ENCODE assay signal across 8 cellular contexts in genomic region chr1:240092301-240093119, GRCh38. TPM values are rescaled to one million over a fixed set of nuclear protein-coding genes. Genes with fewer than 3 reads are reported as not detected.
A peak's percentile ranks its signal among the peaks of the same experiment; 100 is the strongest.
DNase-seq lines count a peak whose midpoint lies in the region; ATAC-seq, FAIRE-seq and TF ChIP-seq lines count a peak whose summit lies in the region.

No MANE protein-coding gene starts in this region.

- ATAC-seq in activated naive CD8-positive, alpha-beta T cell treated with anti-CD3 and anti-CD28 coated beads, Interleukin-2, amount 10 ng/mL, durations not matched to agents 7 days and 5 days (ENCODE audit: low read depth), result no peak
- ATAC-seq in HG03457 (IDR thresholded peaks at IDR 0.05; ENCODE audit: unreplicated experiment) (no peak), HG03469 (IDR thresholded peaks at IDR 0.05; ENCODE audit: unreplicated experiment) (no peak)

- peaks cover 30% of the 10 kb centered on the region for H3K79me2 ChIP-seq in astrocyte (ENCODE audit: insufficient read depth, low read length)

- peak; percentile 31 for DNase-seq in activated naive CD8-positive, alpha-beta T cell treated with anti-CD3 and anti-CD28 coated beads, Interleukin-2, amount 10 ng/mL, durations not matched to agents 7 days and 5 days
- DNase-seq in activated naive CD8-positive, alpha-beta T cell treated with anti-CD3 and anti-CD28 coated beads for 36 hours, result no peak
- DNase-seq in astrocyte (ENCODE audit: low read depth) (peak; percentile 76), stomach (no peak), T-helper 9 cell (no peak)

- peaks cover 1% of the 10 kb centered on the region for H3K4me1 Mint-ChIP-seq in activated naive CD8-positive, alpha-beta T cell treated with anti-CD3 and anti-CD28 coated beads, Interleukin-2, amount 10 ng/mL, durations not matched to agents 7 days and 5 days
- peaks cover 3% of the 10 kb centered on the region for H3K4me1 Mint-ChIP-seq in activated naive CD8-positive, alpha-beta T cell treated with anti-CD3 and anti-CD28 coated beads for 36 hours
- H3K4me1 Mint-ChIP-seq in astrocyte (ENCODE audit: low read depth, unreplicated experiment), result peaks cover 6% of the 10 kb centered on the region

- H3K4me2 ChIP-seq in astrocyte (ENCODE audit: low read length), result peak overlapping the region; percentile 97

- no peaks in the 10 kb centered on the region for H3K36me3 ChIP-seq in astrocyte (ENCODE audit: insufficient read depth, low read length)
- H3K36me3 ChIP-seq in stomach, result no peaks in the 10 kb centered on the region

- peak overlapping the region; percentile 87 for H2AFZ ChIP-seq in astrocyte (ENCODE audit: low read depth, low read length)

- H4K20me1 ChIP-seq in astrocyte (ENCODE audit: insufficient read depth, low read length), result no peaks in the 10 kb centered on the region

- POLR2A ChIA-PET in activated naive CD8-positive, alpha-beta T cell treated with anti-CD3 and anti-CD28 coated beads, Interleukin-2, amount 10 ng/mL, durations not matched to agents 7 days and 5 days (lab: Charles Lee), result no interaction called here

- TF ChIP-seq POLR2A in stomach (IDR thresholded peaks at IDR 0.05), result no peak

- H3K4me1 ChIP-seq in astrocyte (ENCODE audit: insufficient read depth, low read length) (peaks cover 16% of the 10 kb centered on the region), stomach (peaks cover 7 to 28% (median 26%) of the 10 kb centered on the region in 4 donors)

- 4 to 6% (median 5%) methylated on average over 25 to 70 of the region's 70 CpGs for WGBS in stomach, 5 donors

- no peak for TF ChIP-seq EP300 in stomach (IDR thresholded peaks at IDR 0.05)

- H3K27me3 ChIP-seq in astrocyte (ENCODE audit: insufficient read depth, low read length), result no peaks in the 10 kb centered on the region
- H3K27me3 ChIP-seq in stomach, result peaks cover 0 to 71% (median 33%) of the 10 kb centered on the region in 3 donors

- TF ChIP-seq CTCF in astrocyte (IDR thresholded peaks at IDR 0.05; ENCODE audit: insufficient read depth, low read depth, low read length) (peak; percentile 7), stomach (IDR thresholded peaks at IDR 0.05) (no peak)

- peak overlapping the region; percentile 83 for H3K9ac ChIP-seq in astrocyte (ENCODE audit: low read length)

- no peak overlapping the region for H3K27ac Mint-ChIP-seq in activated naive CD8-positive, alpha-beta T cell treated with anti-CD3 and anti-CD28 coated beads, Interleukin-2, amount 10 ng/mL, durations not matched to agents 7 days and 5 days
- no peak overlapping the region for H3K27ac Mint-ChIP-seq in activated naive CD8-positive, alpha-beta T cell treated with anti-CD3 and anti-CD28 coated beads for 36 hours
- no peak overlapping the region for H3K27ac Mint-ChIP-seq in astrocyte (ENCODE audit: unreplicated experiment)

- intact Hi-C loops in stomach (cut with DNase I; ENCODE audit: low total_unique reads), result no loop called here

- H3K36me3 Mint-ChIP-seq in activated naive CD8-positive, alpha-beta T cell treated with anti-CD3 and anti-CD28 coated beads, Interleukin-2, amount 10 ng/mL, durations not matched to agents 7 days and 5 days, result no peaks in the 10 kb centered on the region
- H3K36me3 Mint-ChIP-seq in activated naive CD8-positive, alpha-beta T cell treated with anti-CD3 and anti-CD28 coated beads for 36 hours, result no peaks in the 10 kb centered on the region
- no peaks in the 10 kb centered on the region for H3K36me3 Mint-ChIP-seq in astrocyte (ENCODE audit: low read depth, unreplicated experiment)

- no peak overlapping the region for H3K4me3 Mint-ChIP-seq in activated naive CD8-positive, alpha-beta T cell treated with anti-CD3 and anti-CD28 coated beads, Interleukin-2, amount 10 ng/mL, durations not matched to agents 7 days and 5 days
- no peak overlapping the region for H3K4me3 Mint-ChIP-seq in activated naive CD8-positive, alpha-beta T cell treated with anti-CD3 and anti-CD28 coated beads for 36 hours
- peak overlapping the region; percentile 83 for H3K4me3 Mint-ChIP-seq in astrocyte (ENCODE audit: unreplicated experiment)

- H3K9me3 Mint-ChIP-seq in activated naive CD8-positive, alpha-beta T cell treated with anti-CD3 and anti-CD28 coated beads, Interleukin-2, amount 10 ng/mL, durations not matched to agents 7 days and 5 days, result no peaks in the 10 kb centered on the region
- H3K9me3 Mint-ChIP-seq in activated naive CD8-positive, alpha-beta T cell treated with anti-CD3 and anti-CD28 coated beads for 36 hours, result no peaks in the 10 kb centered on the region
- H3K9me3 Mint-ChIP-seq in astrocyte (ENCODE audit: unreplicated experiment), result no peaks in the 10 kb centered on the region

- H3K27ac ChIP-seq in astrocyte (ENCODE audit: low read depth, low read length), result peak overlapping the region; percentile 57
- peak overlapping the region in 2 of 5 donors; percentile 14 to 65 for H3K27ac ChIP-seq in stomach

- peaks cover 42% of the 10 kb centered on the region for H3K27me3 Mint-ChIP-seq in activated naive CD8-positive, alpha-beta T cell treated with anti-CD3 and anti-CD28 coated beads, Interleukin-2, amount 10 ng/mL, durations not matched to agents 7 days and 5 days
- H3K27me3 Mint-ChIP-seq in activated naive CD8-positive, alpha-beta T cell treated with anti-CD3 and anti-CD28 coated beads for 36 hours, result peaks cover 57% of the 10 kb centered on the region
- peaks cover 16% of the 10 kb centered on the region for H3K27me3 Mint-ChIP-seq in astrocyte (ENCODE audit: low read depth, unreplicated experiment)

- peak overlapping the region; percentile 78 for H3K4me3 ChIP-seq in astrocyte (ENCODE audit: insufficient read depth, low read depth, low read length)
- peak overlapping the region; percentile 51 for H3K4me3 ChIP-seq in iPS-11a (ENCODE audit: low read depth, low read length)
- H3K4me3 ChIP-seq in stomach, result peak overlapping the region; percentile 44 to 48 (median 46)

- no peaks in the 10 kb centered on the region for H3K9me3 ChIP-seq in astrocyte (ENCODE audit: insufficient read depth, low read depth, low read length)
- H3K9me3 ChIP-seq in stomach, result no peaks in the 10 kb centered on the region

- no peak for FAIRE-seq in astrocyte (lab: Jason Lieb, UNC)

RNA-seq across cellular contexts. Expression of gene FMN2, which starts 0.8 kb away (rescaled TPM):
- total RNA-seq in activated naive CD8-positive, alpha-beta T cell treated with anti-CD3 and anti-CD28 coated beads, Interleukin-2, amount 10 ng/mL, durations not matched to agents 7 days and 5 days, result not detected
- total RNA-seq in activated naive CD8-positive, alpha-beta T cell treated with anti-CD3 and anti-CD28 coated beads for 36 hours, result not detected
- 2.1 and 2.4 TPM in 2 replicates for total RNA-seq in astrocyte
- 1 to 10 TPM in 1 of 5 donors, under 1 TPM in 2, not detected in 2; 0.87 to 3.3 (median 0.87) TPM for total RNA-seq in stomach
- polyA plus RNA-seq in stomach, result under 1 TPM; 0.61 to 0.98 (median 0.68) TPM

Comparison
In these comparisons a context has a peak if more than half of its experiments do, and no peak if none do; other contexts are left out.
1. DNase-seq: peak in activated naive CD8-positive, alpha-beta T cell treated with anti-CD3 and anti-CD28 coated beads, Interleukin-2, amount 10 ng/mL, durations not matched to agents 7 days and 5 days (single experiment) and astrocyte (single experiment); none in activated naive CD8-positive, alpha-beta T cell treated with anti-CD3 and anti-CD28 coated beads for 36 hours (single experiment), stomach (single experiment) and T-helper 9 cell (single experiment).
2. Peak in every context shown above with its lines, with median percentiles within 50 percentile points of each other: H3K4me3 ChIP-seq.